ENCODE assay signal across 1 cellular context in the genomic region with DNA sequence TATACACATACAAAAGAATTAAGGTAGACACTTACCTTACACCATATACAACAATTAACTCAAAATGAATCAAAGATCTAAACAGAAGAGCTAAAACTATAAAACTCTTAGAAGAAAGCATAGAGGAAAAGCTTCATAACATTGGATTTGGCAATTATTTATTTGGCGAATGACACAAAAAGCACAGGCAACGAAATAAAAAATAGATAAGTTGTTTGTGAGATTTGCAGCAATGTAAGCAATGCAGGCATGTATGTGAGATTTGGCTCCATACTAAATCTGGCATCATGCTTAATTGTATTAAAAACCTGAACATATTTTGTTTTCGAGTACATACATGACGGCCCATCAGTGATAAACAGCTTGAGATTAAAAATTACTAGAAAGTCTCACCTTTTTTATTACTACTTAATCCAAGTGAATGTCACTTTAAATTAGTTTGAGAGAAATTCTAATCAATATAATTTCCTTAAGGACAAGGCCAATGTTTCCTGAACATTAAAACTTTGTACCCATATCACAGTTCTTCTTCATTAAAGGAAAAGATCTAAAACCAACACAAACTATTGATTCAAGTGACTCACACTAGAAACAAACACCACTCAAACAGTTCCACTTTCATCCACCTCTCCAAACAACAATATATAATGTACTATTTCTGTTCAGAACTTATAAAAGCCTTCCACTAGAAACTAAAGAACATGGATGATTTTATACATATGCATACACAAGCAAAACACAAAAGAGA.
TF ChIP-seq lines count a peak whose summit lies in the region.

No MANE protein-coding gene starts in this region.

TF ChIP-seq in HepG2, 621 proteins besides CTCF, POLR2A, EP300 and RAD21 (continues in another document):
- TF ChIP-seq, protein P1, sequence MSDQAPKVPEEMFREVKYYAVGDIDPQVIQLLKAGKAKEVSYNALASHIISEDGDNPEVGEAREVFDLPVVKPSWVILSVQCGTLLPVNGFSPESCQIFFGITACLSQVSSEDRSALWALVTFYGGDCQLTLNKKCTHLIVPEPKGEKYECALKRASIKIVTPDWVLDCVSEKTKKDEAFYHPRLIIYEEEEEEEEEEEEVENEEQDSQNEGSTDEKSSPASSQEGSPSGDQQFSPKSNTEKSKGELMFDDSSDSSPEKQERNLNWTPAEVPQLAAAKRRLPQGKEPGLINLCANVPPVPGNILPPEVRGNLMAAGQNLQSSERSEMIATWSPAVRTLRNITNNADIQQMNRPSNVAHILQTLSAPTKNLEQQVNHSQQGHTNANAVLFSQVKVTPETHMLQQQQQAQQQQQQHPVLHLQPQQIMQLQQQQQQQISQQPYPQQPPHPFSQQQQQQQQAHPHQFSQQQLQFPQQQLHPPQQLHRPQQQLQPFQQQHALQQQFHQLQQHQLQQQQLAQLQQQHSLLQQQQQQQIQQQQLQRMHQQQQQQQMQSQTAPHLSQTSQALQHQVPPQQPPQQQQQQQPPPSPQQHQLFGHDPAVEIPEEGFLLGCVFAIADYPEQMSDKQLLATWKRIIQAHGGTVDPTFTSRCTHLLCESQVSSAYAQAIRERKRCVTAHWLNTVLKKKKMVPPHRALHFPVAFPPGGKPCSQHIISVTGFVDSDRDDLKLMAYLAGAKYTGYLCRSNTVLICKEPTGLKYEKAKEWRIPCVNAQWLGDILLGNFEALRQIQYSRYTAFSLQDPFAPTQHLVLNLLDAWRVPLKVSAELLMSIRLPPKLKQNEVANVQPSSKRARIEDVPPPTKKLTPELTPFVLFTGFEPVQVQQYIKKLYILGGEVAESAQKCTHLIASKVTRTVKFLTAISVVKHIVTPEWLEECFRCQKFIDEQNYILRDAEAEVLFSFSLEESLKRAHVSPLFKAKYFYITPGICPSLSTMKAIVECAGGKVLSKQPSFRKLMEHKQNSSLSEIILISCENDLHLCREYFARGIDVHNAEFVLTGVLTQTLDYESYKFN (CRISPR knock-in tag; conservative IDR thresholded peaks at IDR 0.05): peak; percentile 63
- TF ChIP-seq ZNF10 (CRISPR knock-in tag; IDR thresholded peaks at IDR 0.05; ENCODE audit: borderline replicate concordance, low read depth) (no peak), ZNF773 (CRISPR knock-in tag; IDR thresholded peaks at IDR 0.05; ENCODE audit: borderline replicate concordance) (no peak), ATRX (CRISPR knock-in tag; IDR thresholded peaks at IDR 0.05; ENCODE audit: borderline replicate concordance) (no peak), ATAD3A (CRISPR knock-in tag; IDR thresholded peaks at IDR 0.05) (no peak), HNF4G (IDR thresholded peaks at IDR 0.05; ENCODE audit: borderline replicate concordance, low read depth, low read length) (no peak), HNF4G (CRISPR knock-in tag; IDR thresholded peaks at IDR 0.05; ENCODE audit: borderline replicate concordance, low read depth) (no peak), ZNF253 (CRISPR knock-in tag; IDR thresholded peaks at IDR 0.05; ENCODE audit: borderline replicate concordance) (no peak), ZNF230 (CRISPR knock-in tag; IDR thresholded peaks at IDR 0.05) (no peak), SMARCC2 (IDR thresholded peaks at IDR 0.05) (peak; percentile 65; the same call in 1 of the 2 replicates), CCDC6 (CRISPR knock-in tag; IDR thresholded peaks at IDR 0.05) (no peak), HOXA5 (CRISPR knock-in tag; IDR thresholded peaks at IDR 0.05) (no peak), GPN1 (CRISPR knock-in tag; IDR thresholded peaks at IDR 0.05; ENCODE audit: borderline replicate concordance) (no peak), ZFP90 (CRISPR knock-in tag; IDR thresholded peaks at IDR 0.05; ENCODE audit: borderline replicate concordance) (no peak)
- TF ChIP-seq, protein P2, sequence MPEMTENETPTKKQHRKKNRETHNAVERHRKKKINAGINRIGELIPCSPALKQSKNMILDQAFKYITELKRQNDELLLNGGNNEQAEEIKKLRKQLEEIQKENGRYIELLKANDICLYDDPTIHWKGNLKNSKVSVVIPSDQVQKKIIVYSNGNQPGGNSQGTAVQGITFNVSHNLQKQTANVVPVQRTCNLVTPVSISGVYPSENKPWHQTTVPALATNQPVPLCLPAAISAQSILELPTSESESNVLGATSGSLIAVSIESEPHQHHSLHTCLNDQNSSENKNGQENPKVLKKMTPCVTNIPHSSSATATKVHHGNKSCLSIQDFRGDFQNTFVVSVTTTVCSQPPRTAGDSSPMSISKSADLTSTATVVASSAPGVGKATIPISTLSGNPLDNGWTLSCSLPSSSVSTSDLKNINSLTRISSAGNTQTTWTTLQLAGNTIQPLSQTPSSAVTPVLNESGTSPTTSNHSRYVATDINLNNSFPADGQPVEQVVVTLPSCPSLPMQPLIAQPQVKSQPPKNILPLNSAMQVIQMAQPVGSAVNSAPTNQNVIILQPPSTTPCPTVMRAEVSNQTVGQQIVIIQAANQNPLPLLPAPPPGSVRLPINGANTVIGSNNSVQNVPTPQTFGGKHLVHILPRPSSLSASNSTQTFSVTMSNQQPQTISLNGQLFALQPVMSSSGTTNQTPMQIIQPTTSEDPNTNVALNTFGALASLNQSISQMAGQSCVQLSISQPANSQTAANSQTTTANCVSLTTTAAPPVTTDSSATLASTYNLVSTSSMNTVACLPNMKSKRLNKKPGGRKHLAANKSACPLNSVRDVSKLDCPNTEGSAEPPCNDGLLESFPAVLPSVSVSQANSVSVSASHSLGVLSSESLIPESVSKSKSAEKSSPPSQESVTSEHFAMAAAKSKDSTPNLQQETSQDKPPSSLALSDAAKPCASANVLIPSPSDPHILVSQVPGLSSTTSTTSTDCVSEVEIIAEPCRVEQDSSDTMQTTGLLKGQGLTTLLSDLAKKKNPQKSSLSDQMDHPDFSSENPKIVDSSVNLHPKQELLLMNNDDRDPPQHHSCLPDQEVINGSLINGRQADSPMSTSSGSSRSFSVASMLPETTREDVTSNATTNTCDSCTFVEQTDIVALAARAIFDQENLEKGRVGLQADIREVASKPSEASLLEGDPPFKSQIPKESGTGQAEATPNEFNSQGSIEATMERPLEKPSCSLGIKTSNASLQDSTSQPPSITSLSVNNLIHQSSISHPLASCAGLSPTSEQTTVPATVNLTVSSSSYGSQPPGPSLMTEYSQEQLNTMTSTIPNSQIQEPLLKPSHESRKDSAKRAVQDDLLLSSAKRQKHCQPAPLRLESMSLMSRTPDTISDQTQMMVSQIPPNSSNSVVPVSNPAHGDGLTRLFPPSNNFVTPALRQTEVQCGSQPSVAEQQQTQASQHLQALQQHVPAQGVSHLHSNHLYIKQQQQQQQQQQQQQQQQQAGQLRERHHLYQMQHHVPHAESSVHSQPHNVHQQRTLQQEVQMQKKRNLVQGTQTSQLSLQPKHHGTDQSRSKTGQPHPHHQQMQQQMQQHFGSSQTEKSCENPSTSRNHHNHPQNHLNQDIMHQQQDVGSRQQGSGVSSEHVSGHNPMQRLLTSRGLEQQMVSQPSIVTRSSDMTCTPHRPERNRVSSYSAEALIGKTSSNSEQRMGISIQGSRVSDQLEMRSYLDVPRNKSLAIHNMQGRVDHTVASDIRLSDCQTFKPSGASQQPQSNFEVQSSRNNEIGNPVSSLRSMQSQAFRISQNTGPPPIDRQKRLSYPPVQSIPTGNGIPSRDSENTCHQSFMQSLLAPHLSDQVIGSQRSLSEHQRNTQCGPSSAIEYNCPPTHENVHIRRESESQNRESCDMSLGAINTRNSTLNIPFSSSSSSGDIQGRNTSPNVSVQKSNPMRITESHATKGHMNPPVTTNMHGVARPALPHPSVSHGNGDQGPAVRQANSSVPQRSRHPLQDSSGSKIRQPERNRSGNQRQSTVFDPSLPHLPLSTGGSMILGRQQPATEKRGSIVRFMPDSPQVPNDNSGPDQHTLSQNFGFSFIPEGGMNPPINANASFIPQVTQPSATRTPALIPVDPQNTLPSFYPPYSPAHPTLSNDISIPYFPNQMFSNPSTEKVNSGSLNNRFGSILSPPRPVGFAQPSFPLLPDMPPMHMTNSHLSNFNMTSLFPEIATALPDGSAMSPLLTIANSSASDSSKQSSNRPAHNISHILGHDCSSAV (CRISPR knock-in tag; IDR thresholded peaks at IDR 0.05; ENCODE audit: borderline replicate concordance): no peak
- TF ChIP-seq, protein P3, sequence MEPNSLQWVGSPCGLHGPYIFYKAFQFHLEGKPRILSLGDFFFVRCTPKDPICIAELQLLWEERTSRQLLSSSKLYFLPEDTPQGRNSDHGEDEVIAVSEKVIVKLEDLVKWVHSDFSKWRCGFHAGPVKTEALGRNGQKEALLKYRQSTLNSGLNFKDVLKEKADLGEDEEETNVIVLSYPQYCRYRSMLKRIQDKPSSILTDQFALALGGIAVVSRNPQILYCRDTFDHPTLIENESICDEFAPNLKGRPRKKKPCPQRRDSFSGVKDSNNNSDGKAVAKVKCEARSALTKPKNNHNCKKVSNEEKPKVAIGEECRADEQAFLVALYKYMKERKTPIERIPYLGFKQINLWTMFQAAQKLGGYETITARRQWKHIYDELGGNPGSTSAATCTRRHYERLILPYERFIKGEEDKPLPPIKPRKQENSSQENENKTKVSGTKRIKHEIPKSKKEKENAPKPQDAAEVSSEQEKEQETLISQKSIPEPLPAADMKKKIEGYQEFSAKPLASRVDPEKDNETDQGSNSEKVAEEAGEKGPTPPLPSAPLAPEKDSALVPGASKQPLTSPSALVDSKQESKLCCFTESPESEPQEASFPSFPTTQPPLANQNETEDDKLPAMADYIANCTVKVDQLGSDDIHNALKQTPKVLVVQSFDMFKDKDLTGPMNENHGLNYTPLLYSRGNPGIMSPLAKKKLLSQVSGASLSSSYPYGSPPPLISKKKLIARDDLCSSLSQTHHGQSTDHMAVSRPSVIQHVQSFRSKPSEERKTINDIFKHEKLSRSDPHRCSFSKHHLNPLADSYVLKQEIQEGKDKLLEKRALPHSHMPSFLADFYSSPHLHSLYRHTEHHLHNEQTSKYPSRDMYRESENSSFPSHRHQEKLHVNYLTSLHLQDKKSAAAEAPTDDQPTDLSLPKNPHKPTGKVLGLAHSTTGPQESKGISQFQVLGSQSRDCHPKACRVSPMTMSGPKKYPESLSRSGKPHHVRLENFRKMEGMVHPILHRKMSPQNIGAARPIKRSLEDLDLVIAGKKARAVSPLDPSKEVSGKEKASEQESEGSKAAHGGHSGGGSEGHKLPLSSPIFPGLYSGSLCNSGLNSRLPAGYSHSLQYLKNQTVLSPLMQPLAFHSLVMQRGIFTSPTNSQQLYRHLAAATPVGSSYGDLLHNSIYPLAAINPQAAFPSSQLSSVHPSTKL (CRISPR knock-in tag; IDR thresholded peaks at IDR 0.05): peak; percentile 58; the same call in 1 of the 2 replicates
- TF ChIP-seq, protein P4, sequence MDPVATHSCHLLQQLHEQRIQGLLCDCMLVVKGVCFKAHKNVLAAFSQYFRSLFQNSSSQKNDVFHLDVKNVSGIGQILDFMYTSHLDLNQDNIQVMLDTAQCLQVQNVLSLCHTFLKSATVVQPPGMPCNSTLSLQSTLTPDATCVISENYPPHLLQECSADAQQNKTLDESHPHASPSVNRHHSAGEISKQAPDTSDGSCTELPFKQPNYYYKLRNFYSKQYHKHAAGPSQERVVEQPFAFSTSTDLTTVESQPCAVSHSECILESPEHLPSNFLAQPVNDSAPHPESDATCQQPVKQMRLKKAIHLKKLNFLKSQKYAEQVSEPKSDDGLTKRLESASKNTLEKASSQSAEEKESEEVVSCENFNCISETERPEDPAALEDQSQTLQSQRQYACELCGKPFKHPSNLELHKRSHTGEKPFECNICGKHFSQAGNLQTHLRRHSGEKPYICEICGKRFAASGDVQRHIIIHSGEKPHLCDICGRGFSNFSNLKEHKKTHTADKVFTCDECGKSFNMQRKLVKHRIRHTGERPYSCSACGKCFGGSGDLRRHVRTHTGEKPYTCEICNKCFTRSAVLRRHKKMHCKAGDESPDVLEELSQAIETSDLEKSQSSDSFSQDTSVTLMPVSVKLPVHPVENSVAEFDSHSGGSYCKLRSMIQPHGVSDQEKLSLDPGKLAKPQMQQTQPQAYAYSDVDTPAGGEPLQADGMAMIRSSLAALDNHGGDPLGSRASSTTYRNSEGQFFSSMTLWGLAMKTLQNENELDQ (CRISPR knock-in tag; IDR thresholded peaks at IDR 0.05; ENCODE audit: borderline replicate concordance): no peak
- TF ChIP-seq, protein P5, sequence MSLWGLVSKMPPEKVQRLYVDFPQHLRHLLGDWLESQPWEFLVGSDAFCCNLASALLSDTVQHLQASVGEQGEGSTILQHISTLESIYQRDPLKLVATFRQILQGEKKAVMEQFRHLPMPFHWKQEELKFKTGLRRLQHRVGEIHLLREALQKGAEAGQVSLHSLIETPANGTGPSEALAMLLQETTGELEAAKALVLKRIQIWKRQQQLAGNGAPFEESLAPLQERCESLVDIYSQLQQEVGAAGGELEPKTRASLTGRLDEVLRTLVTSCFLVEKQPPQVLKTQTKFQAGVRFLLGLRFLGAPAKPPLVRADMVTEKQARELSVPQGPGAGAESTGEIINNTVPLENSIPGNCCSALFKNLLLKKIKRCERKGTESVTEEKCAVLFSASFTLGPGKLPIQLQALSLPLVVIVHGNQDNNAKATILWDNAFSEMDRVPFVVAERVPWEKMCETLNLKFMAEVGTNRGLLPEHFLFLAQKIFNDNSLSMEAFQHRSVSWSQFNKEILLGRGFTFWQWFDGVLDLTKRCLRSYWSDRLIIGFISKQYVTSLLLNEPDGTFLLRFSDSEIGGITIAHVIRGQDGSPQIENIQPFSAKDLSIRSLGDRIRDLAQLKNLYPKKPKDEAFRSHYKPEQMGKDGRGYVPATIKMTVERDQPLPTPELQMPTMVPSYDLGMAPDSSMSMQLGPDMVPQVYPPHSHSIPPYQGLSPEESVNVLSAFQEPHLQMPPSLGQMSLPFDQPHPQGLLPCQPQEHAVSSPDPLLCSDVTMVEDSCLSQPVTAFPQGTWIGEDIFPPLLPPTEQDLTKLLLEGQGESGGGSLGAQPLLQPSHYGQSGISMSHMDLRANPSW (CRISPR knock-in tag; IDR thresholded peaks at IDR 0.05; ENCODE audit: borderline replicate concordance): no peak
- TF ChIP-seq, protein P6, sequence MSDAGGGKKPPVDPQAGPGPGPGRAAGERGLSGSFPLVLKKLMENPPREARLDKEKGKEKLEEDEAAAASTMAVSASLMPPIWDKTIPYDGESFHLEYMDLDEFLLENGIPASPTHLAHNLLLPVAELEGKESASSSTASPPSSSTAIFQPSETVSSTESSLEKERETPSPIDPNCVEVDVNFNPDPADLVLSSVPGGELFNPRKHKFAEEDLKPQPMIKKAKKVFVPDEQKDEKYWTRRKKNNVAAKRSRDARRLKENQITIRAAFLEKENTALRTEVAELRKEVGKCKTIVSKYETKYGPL (CRISPR knock-in tag; IDR thresholded peaks at IDR 0.05): no peak
- TF ChIP-seq, protein P7, sequence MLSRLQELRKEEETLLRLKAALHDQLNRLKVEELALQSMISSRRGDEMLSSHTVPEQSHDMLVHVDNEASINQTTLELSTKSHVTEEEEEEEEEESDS (CRISPR knock-in tag; IDR thresholded peaks at IDR 0.05; ENCODE audit: borderline replicate concordance): no peak
